30 cellular contexts compared by ENCODE assay signal in genomic region chr13:25421602-25422001, GRCh38.
"Had no signal": no experiment of that assay in that cellular context is flagged by ENCODE, and none has a peak within 500 bp of the region (broad histone marks: within the 10 kb centered on the region; RNA-seq: fewer than 3 reads in every experiment).

No MANE protein-coding gene starts in this region.

- H3K9me3 ChIP-seq: ascending aorta, body of pancreas had no signal

- H3K27ac Mint-ChIP-seq: activated CD4-positive, alpha-beta memory T cell treated with anti-CD3 and anti-CD28 coated beads for 36 hours; activated CD4-positive, alpha-beta T cell treated with anti-CD3 and anti-CD28 coated beads, Interleukin-2, amount 10 ng/mL, durations not matched to agents 7 days and 5 days; activated naive CD4-positive, alpha-beta T cell treated with anti-CD3 and anti-CD28 coated beads, Interleukin-2, amount 50 U/mL, for 72 hours; activated naive CD8-positive, alpha-beta T cell treated with anti-CD3 and anti-CD28 coated beads, Interleukin-2, amount 50 U/mL, for 24 hours; T-cell had no signal

- H3K27me3 ChIP-seq: ascending aorta, body of pancreas had no signal

- ATAC-seq: activated naive CD4-positive, alpha-beta T cell treated with anti-CD3 and anti-CD28 coated beads, Interleukin-2, amount 50 U/mL, for 72 hours; activated naive CD8-positive, alpha-beta T cell treated with anti-CD3 and anti-CD28 coated beads, Interleukin-2, amount 50 U/mL, for 24 hours; activated T-cell treated with anti-CD3 and anti-CD28 coated beads, Interleukin-2, amount 50 U/mL, for 4 hours; body of pancreas; Panc1; Right ventricle myocardium inferior; T-cell had no signal

- H3K36me3 ChIP-seq: ascending aorta had no signal

- H3K36me3 Mint-ChIP-seq: activated CD4-positive, alpha-beta memory T cell treated with anti-CD3 and anti-CD28 coated beads for 36 hours; activated naive CD4-positive, alpha-beta T cell treated with anti-CD3 and anti-CD28 coated beads, Interleukin-2, amount 50 U/mL, for 72 hours; T-cell had no signal

- H3K27ac ChIP-seq: ascending aorta, body of pancreas, SK-N-MC, VCaP had no signal

- H3K4me3 ChIP-seq: ascending aorta, body of pancreas, SK-N-MC had no signal

- H3K4me1 Mint-ChIP-seq: activated CD4-positive, alpha-beta T cell treated with anti-CD3 and anti-CD28 coated beads, Interleukin-2, amount 10 ng/mL, durations not matched to agents 7 days and 5 days; activated naive CD8-positive, alpha-beta T cell treated with anti-CD3 and anti-CD28 coated beads, Interleukin-2, amount 50 U/mL, for 24 hours; central memory CD8-positive, alpha-beta T cell; T-cell had no signal

- H3K9me3 Mint-ChIP-seq: activated CD4-positive, alpha-beta memory T cell treated with anti-CD3 and anti-CD28 coated beads for 36 hours; activated CD4-positive, alpha-beta T cell treated with anti-CD3 and anti-CD28 coated beads, Interleukin-2, amount 10 ng/mL, durations not matched to agents 7 days and 5 days; activated naive CD4-positive, alpha-beta T cell treated with anti-CD3 and anti-CD28 coated beads, Interleukin-2, amount 50 U/mL, for 72 hours; activated naive CD8-positive, alpha-beta T cell treated with anti-CD3 and anti-CD28 coated beads, Interleukin-2, amount 50 U/mL, for 24 hours; activated T-cell treated with anti-CD3 and anti-CD28 coated beads, Interleukin-2, amount 50 U/mL, for 4 hours; central memory CD8-positive, alpha-beta T cell; T-cell had no signal

- DNase-seq: activated CD4-positive, alpha-beta memory T cell treated with anti-CD3 and anti-CD28 coated beads for 36 hours; activated CD4-positive, alpha-beta T cell treated with anti-CD3 and anti-CD28 coated beads, Interleukin-2, amount 10 ng/mL, durations not matched to agents 7 days and 5 days; activated CD4-positive, CD25-positive, alpha-beta regulatory T cell; activated CD8-positive, alpha-beta memory T cell treated with anti-CD3 and anti-CD28 coated beads for 24 hours; activated effector memory CD4-positive, alpha-beta T cell treated with anti-CD3 and anti-CD28 coated beads, Interleukin-2, amount 50 U/mL, for 16 hours; activated naive CD4-positive, alpha-beta T cell treated with Interleukin-2 at 50 U/mL for 16 hours; activated naive CD8-positive, alpha-beta T cell treated with anti-CD3 and anti-CD28 coated beads, Interleukin-2, amount 50 U/mL, for 24 hours; activated T-cell treated with anti-CD3 and anti-CD28 coated beads, Interleukin-2, amount 50 U/mL, for 4 hours; amniotic stem cell; body of pancreas; NCI-H1105; NCI-H1436; NCI-H1694 treated with DMSO at 0.1 percent for 48 hours; NCI-H2227 treated with DMSO at 0.1 percent for 48 hours; NCI-H446 treated with DMSO at 0.1 percent for 48 hours; NCI-H524 treated with DMSO at 0.1 percent for 48 hours; NCI-H748 treated with DMSO at 0.1 percent for 48 hours; NK-92 treated with Interleukin-12 subunit alpha and Interleukin-12 subunit beta, amount 100 ng/mL, for 24 hours; OCI-M1; RPMI8226; T-cell; T-helper 2 cell; T1000 had no signal

- H3K4me1 ChIP-seq: ascending aorta, body of pancreas had no signal

- H3K4me3 Mint-ChIP-seq: activated CD4-positive, alpha-beta memory T cell treated with anti-CD3 and anti-CD28 coated beads for 36 hours; activated CD4-positive, alpha-beta T cell treated with anti-CD3 and anti-CD28 coated beads, Interleukin-2, amount 10 ng/mL, durations not matched to agents 7 days and 5 days; activated naive CD8-positive, alpha-beta T cell treated with anti-CD3 and anti-CD28 coated beads, Interleukin-2, amount 50 U/mL, for 24 hours; activated T-cell treated with anti-CD3 and anti-CD28 coated beads, Interleukin-2, amount 50 U/mL, for 4 hours; central memory CD8-positive, alpha-beta T cell; T-cell had no signal
